19 cellular contexts compared by ENCODE assay signal in genomic region chr11:60982184-60982583, GRCh38. TPM values are rescaled to one million over a fixed set of nuclear protein-coding genes. Genes with fewer than 3 reads are reported as not detected.
A peak's percentile ranks its signal among the peaks of the same experiment; 100 is the strongest.
DNase-seq lines count a peak whose midpoint lies in the region; ATAC-seq lines count a peak whose summit lies in the region.
"Had no signal": no experiment of that assay in that cellular context is flagged by ENCODE, and none has a peak within 500 bp of the region (broad histone marks: within the 10 kb centered on the region; RNA-seq: fewer than 3 reads in every experiment).

No MANE protein-coding gene starts in this region.

- H3K18ac ChIP-seq in neuronal stem cell (ENCODE audit: low read length) (peak overlapping the region; percentile 65), trophoblast cell (ENCODE audit: low read length) (no peak overlapping the region)

- H3K9ac ChIP-seq in neuronal stem cell (ENCODE audit: low read depth, low read length, poor library complexity): no peak overlapping the region
- H3K9ac ChIP-seq in trophoblast cell (ENCODE audit: low read length): no peak overlapping the region

- H3K4ac ChIP-seq in neuronal stem cell (ENCODE audit: low read length) (no peak overlapping the region), trophoblast cell (ENCODE audit: low read depth, low read length) (no peak overlapping the region)

- H3K27ac ChIP-seq in neuronal stem cell (replicated peaks; ENCODE audit: low read length): no peak overlapping the region
- H3K27ac ChIP-seq in trophoblast cell (ENCODE audit: low read depth, low read length): no peak overlapping the region
- H3K27ac ChIP-seq: brain microvascular endothelial cell, gastroesophageal sphincter, left ventricle myocardium inferior, right atrium auricular region, stomach, upper lobe of right lung had no signal

- H3K36me3 ChIP-seq in neuronal stem cell (replicated peaks in 1 of 2; ENCODE audit: control insufficient read depth in 2 of 2, insufficient read depth in 2 of 2, low read length in 2 of 2): no peaks in the 10 kb centered on the region
- H3K36me3 ChIP-seq in trophoblast cell (ENCODE audit: control insufficient read depth in 1 of 2, insufficient read depth in 2 of 2, low read length in 2 of 2): no peaks in the 10 kb centered on the region
- H3K36me3 ChIP-seq: brain microvascular endothelial cell, gastroesophageal sphincter, left ventricle myocardium inferior, right atrium auricular region, stomach, upper lobe of right lung had no signal

- peak overlapping the region; percentile 16 for H2BK12ac ChIP-seq in neuronal stem cell (ENCODE audit: low read length)
- H2BK12ac ChIP-seq in trophoblast cell (ENCODE audit: low read length): no peak overlapping the region

- H2AFZ ChIP-seq in neuronal stem cell (ENCODE audit: low read length): peak overlapping the region; percentile 38
- no peak overlapping the region for H2AFZ ChIP-seq in trophoblast cell (ENCODE audit: insufficient read depth, low read length, poor library complexity)

- H2AK5ac ChIP-seq in neuronal stem cell (ENCODE audit: low read depth, low read length) (no peak overlapping the region), trophoblast cell (ENCODE audit: low read length) (no peak overlapping the region)

- peaks cover 79% of the 10 kb centered on the region for H3K36me3 Mint-ChIP-seq in activated naive CD4-positive, alpha-beta T cell treated with anti-CD3 and anti-CD28 coated beads, Interleukin-2, amount 10 ng/mL, durations not matched to agents 7 days and 5 days
- H3K36me3 Mint-ChIP-seq in activated CD4-positive, alpha-beta T cell treated with anti-CD3 and anti-CD28 coated beads, Interleukin-2, amount 10 ng/mL, durations not matched to agents 7 days and 5 days (ENCODE audit: low read depth): peaks cover 85% of the 10 kb centered on the region
- peaks cover 52% of the 10 kb centered on the region for H3K36me3 Mint-ChIP-seq in activated naive CD8-positive, alpha-beta T cell treated with anti-CD3 and anti-CD28 coated beads, Interleukin-2, amount 50 U/mL, for 24 hours (ENCODE audit: low read depth)

- H3K9me3 Mint-ChIP-seq in activated naive CD4-positive, alpha-beta T cell treated with anti-CD3 and anti-CD28 coated beads, Interleukin-2, amount 10 ng/mL, durations not matched to agents 7 days and 5 days: no peaks in the 10 kb centered on the region
- no peaks in the 10 kb centered on the region for H3K9me3 Mint-ChIP-seq in activated CD4-positive, alpha-beta T cell treated with anti-CD3 and anti-CD28 coated beads, Interleukin-2, amount 10 ng/mL, durations not matched to agents 7 days and 5 days
- H3K9me3 Mint-ChIP-seq in activated naive CD8-positive, alpha-beta T cell treated with anti-CD3 and anti-CD28 coated beads, Interleukin-2, amount 50 U/mL, for 24 hours: no peaks in the 10 kb centered on the region

- H4K12ac ChIP-seq in trophoblast cell (ENCODE audit: low read depth, low read length): no peak overlapping the region

- no CpG with 5 or more reads among the region's 8 CpGs for WGBS in neuronal stem cell (ENCODE audit: extremely low coverage in 2 of 2, insufficient read length in 2 of 2, insufficient replicate concordance in 1 of 2), 2 donors
- no CpG with 5 or more reads among the region's 8 CpGs for WGBS in trophoblast cell (ENCODE audit: extremely low coverage, insufficient coverage, insufficient read length)

- CTCF ChIA-PET in activated naive CD4-positive, alpha-beta T cell treated with anti-CD3 and anti-CD28 coated beads, Interleukin-2, amount 10 ng/mL, durations not matched to agents 7 days and 5 days (lab: Charles Lee): interaction anchor here (0.6 to 1.5 kb wide), 6 partner anchors 11 to 60 kb away, joined by 3 to 6 read pairs (median 3); partner anchors contain the start of gene CD6
- CTCF ChIA-PET in activated CD4-positive, alpha-beta T cell treated with anti-CD3 and anti-CD28 coated beads, Interleukin-2, amount 10 ng/mL, durations not matched to agents 7 days and 5 days (lab: Charles Lee): interaction anchor here (0.6 to 2.1 kb wide), 9 partner anchors 9 to 345 kb away, joined by 3 to 8 read pairs (median 3); partner anchors contain the start of gene CD6

- DNase-seq in activated naive CD4-positive, alpha-beta T cell treated with anti-CD3 and anti-CD28 coated beads, Interleukin-2, amount 10 ng/mL, durations not matched to agents 7 days and 5 days: no peak
- no peak for DNase-seq in activated naive CD4-positive, alpha-beta T cell treated with anti-CD3 and anti-CD28 coated beads, Interleukin-2, amount 50 U/mL, for 16 hours
- DNase-seq in activated CD4-positive, alpha-beta T cell treated with anti-CD3 and anti-CD28 coated beads, Interleukin-2, amount 10 ng/mL, durations not matched to agents 7 days and 5 days: peak; percentile 49
- DNase-seq in activated naive CD8-positive, alpha-beta T cell treated with anti-CD3 and anti-CD28 coated beads, Interleukin-2, amount 50 U/mL, for 24 hours: no peak
- DNase-seq in neuronal stem cell (ENCODE audit: low spot score) (no peak), SW480 (ENCODE audit: low spot score) (no peak), trophoblast cell (no peak), GOT3 (lab: John Stamatoyannopoulos, UW) (no peak)
- DNase-seq: brain microvascular endothelial cell, dermis blood vessel endothelial cell, DMS79 treated with DMSO at 0.1 percent for 48 hours, left ventricle myocardium inferior, NCI-H1436 treated with DMSO at 0.1 percent for 48 hours, NCI-H2171, stomach, upper lobe of right lung had no signal

- H3K4me2 ChIP-seq in neuronal stem cell (ENCODE audit: insufficient read depth, low read length, poor library complexity, severe bottlenecking) (no peak overlapping the region), trophoblast cell (ENCODE audit: low read length) (no peak overlapping the region)

- peak overlapping the region; percentile 97 for H3K27ac Mint-ChIP-seq in activated naive CD4-positive, alpha-beta T cell treated with anti-CD3 and anti-CD28 coated beads, Interleukin-2, amount 10 ng/mL, durations not matched to agents 7 days and 5 days
- H3K27ac Mint-ChIP-seq in activated CD4-positive, alpha-beta T cell treated with anti-CD3 and anti-CD28 coated beads, Interleukin-2, amount 10 ng/mL, durations not matched to agents 7 days and 5 days: peak overlapping the region; percentile 95
- H3K27ac Mint-ChIP-seq in activated naive CD8-positive, alpha-beta T cell treated with anti-CD3 and anti-CD28 coated beads, Interleukin-2, amount 50 U/mL, for 24 hours: peak overlapping the region; percentile 95

- no peaks in the 10 kb centered on the region for H3K79me2 ChIP-seq in trophoblast cell (ENCODE audit: control insufficient read depth, insufficient read depth, low read length, poor library complexity)

- no peak overlapping the region for H2BK5ac ChIP-seq in neuronal stem cell (ENCODE audit: low read length)
- H2BK5ac ChIP-seq in trophoblast cell (ENCODE audit: low read depth, low read length, poor library complexity): no peak overlapping the region

- no peak overlapping the region for H4K91ac ChIP-seq in neuronal stem cell (ENCODE audit: low read depth, low read length, poor library complexity)
- no peak overlapping the region for H4K91ac ChIP-seq in trophoblast cell (ENCODE audit: low read depth, low read length)

- peaks cover 0 to 4% of the 10 kb centered on the region in 2 donors for H3K4me1 ChIP-seq in neuronal stem cell (ENCODE audit: control insufficient read depth in 2 of 2, insufficient read depth in 1 of 2, low read depth in 1 of 2, low read length in 2 of 2)
- H3K4me1 ChIP-seq in trophoblast cell (ENCODE audit: control insufficient read depth in 1 of 2, insufficient read depth in 2 of 2, low read length in 2 of 2): peaks cover 0 to 2% of the 10 kb centered on the region in 2 experiments
- H3K4me1 ChIP-seq: gastroesophageal sphincter, left ventricle myocardium inferior, right atrium auricular region had no signal

- H3K4me3 ChIP-seq in neuronal stem cell (ENCODE audit: low read length in 2 of 2) (no peak overlapping the region), trophoblast cell (ENCODE audit: low read depth, low read length) (no peak overlapping the region)
- H3K4me3 ChIP-seq: gastroesophageal sphincter, left ventricle myocardium inferior, right atrium auricular region, stomach, upper lobe of right lung had no signal

- H3K27me3 Mint-ChIP-seq in activated naive CD4-positive, alpha-beta T cell treated with anti-CD3 and anti-CD28 coated beads, Interleukin-2, amount 10 ng/mL, durations not matched to agents 7 days and 5 days: no peaks in the 10 kb centered on the region
- H3K27me3 Mint-ChIP-seq in activated CD4-positive, alpha-beta T cell treated with anti-CD3 and anti-CD28 coated beads, Interleukin-2, amount 10 ng/mL, durations not matched to agents 7 days and 5 days: no peaks in the 10 kb centered on the region
- H3K27me3 Mint-ChIP-seq in activated naive CD8-positive, alpha-beta T cell treated with anti-CD3 and anti-CD28 coated beads, Interleukin-2, amount 50 U/mL, for 24 hours: no peaks in the 10 kb centered on the region

- H2BK120ac ChIP-seq in neuronal stem cell (ENCODE audit: low read depth, low read length): no peak overlapping the region
- no peak overlapping the region for H2BK120ac ChIP-seq in trophoblast cell (ENCODE audit: insufficient read depth, low read length, poor library complexity)

- ATAC-seq in activated naive CD8-positive, alpha-beta T cell treated with anti-CD3 and anti-CD28 coated beads, Interleukin-2, amount 50 U/mL, for 24 hours: no peak
- ATAC-seq: esophagus mucosa, gastroesophageal sphincter, upper lobe of right lung had no signal

- H3K79me1 ChIP-seq in neuronal stem cell (ENCODE audit: low read depth, low read length) (no peaks in the 10 kb centered on the region), trophoblast cell (ENCODE audit: low read length) (no peaks in the 10 kb centered on the region)

- H3K9me3 ChIP-seq in neuronal stem cell (replicated peaks in 1 of 2; ENCODE audit: control insufficient read depth in 2 of 2, insufficient read depth in 1 of 2, low read depth in 1 of 2, low read length in 2 of 2) (no peaks in the 10 kb centered on the region), trophoblast cell (ENCODE audit: insufficient read depth, low read depth, low read length) (no peaks in the 10 kb centered on the region)
- H3K9me3 ChIP-seq: gastroesophageal sphincter, left ventricle myocardium inferior, right atrium auricular region, stomach, upper lobe of right lung had no signal

- peaks cover 0 to 19% (median 0%) of the 10 kb centered on the region in 3 experiments for H3K27me3 ChIP-seq in neuronal stem cell (ENCODE audit: control insufficient read depth in 3 of 3, insufficient read depth in 3 of 3, low read depth in 1 of 3, low read length in 3 of 3)
- no peaks in the 10 kb centered on the region for H3K27me3 ChIP-seq in trophoblast cell (ENCODE audit: insufficient read depth, low read length)
- H3K27me3 ChIP-seq: brain microvascular endothelial cell, gastroesophageal sphincter, right atrium auricular region, stomach, upper lobe of right lung had no signal

- H3K4me1 Mint-ChIP-seq in activated naive CD4-positive, alpha-beta T cell treated with anti-CD3 and anti-CD28 coated beads, Interleukin-2, amount 10 ng/mL, durations not matched to agents 7 days and 5 days: peaks cover 99% of the 10 kb centered on the region
- H3K4me1 Mint-ChIP-seq in activated CD4-positive, alpha-beta T cell treated with anti-CD3 and anti-CD28 coated beads, Interleukin-2, amount 10 ng/mL, durations not matched to agents 7 days and 5 days: peaks cover 95% of the 10 kb centered on the region
- H3K4me1 Mint-ChIP-seq in activated naive CD8-positive, alpha-beta T cell treated with anti-CD3 and anti-CD28 coated beads, Interleukin-2, amount 50 U/mL, for 24 hours: peaks cover 98% of the 10 kb centered on the region

- peak overlapping the region; percentile 9 for H2BK15ac ChIP-seq in neuronal stem cell (ENCODE audit: low read length)

- H4K8ac ChIP-seq in neuronal stem cell (ENCODE audit: low read depth, low read length): no peak overlapping the region
- no peak overlapping the region for H4K8ac ChIP-seq in trophoblast cell (ENCODE audit: low read depth, low read length)

- no peak overlapping the region for H3K23ac ChIP-seq in neuronal stem cell (ENCODE audit: low read depth, low read length, poor library complexity)
- H3K23ac ChIP-seq in trophoblast cell (ENCODE audit: low read length): no peak overlapping the region

- H3K14ac ChIP-seq in neuronal stem cell (ENCODE audit: low read length): no peak overlapping the region
- H3K14ac ChIP-seq in trophoblast cell (ENCODE audit: low read length): no peak overlapping the region

- H3K4me3 Mint-ChIP-seq in activated naive CD4-positive, alpha-beta T cell treated with anti-CD3 and anti-CD28 coated beads, Interleukin-2, amount 10 ng/mL, durations not matched to agents 7 days and 5 days: peak overlapping the region; percentile 71
- peak overlapping the region; percentile 54 for H3K4me3 Mint-ChIP-seq in activated CD4-positive, alpha-beta T cell treated with anti-CD3 and anti-CD28 coated beads, Interleukin-2, amount 10 ng/mL, durations not matched to agents 7 days and 5 days
- H3K4me3 Mint-ChIP-seq in activated naive CD8-positive, alpha-beta T cell treated with anti-CD3 and anti-CD28 coated beads, Interleukin-2, amount 50 U/mL, for 24 hours: peak overlapping the region; percentile 72

- POLR2A ChIA-PET in activated CD4-positive, alpha-beta T cell treated with anti-CD3 and anti-CD28 coated beads, Interleukin-2, amount 10 ng/mL, durations not matched to agents 7 days and 5 days (lab: Charles Lee): interaction anchor here (0.6 kb wide), 1 partner anchor 527 kb away, joined by 3 read pairs; no protein-coding TSS in a partner anchor

RNA-seq across cellular contexts. Expression of gene CD6, which starts 10.7 kb away (rescaled TPM):
- 100 to 1,000 TPM; 368 to 402 TPM for total RNA-seq in activated CD4-positive, alpha-beta T cell treated with anti-CD3 and anti-CD28 coated beads, Interleukin-2, amount 10 ng/mL, durations not matched to agents 7 days and 5 days
- 0.21 TPM for polyA plus RNA-seq in neuronal stem cell (2013, experiment 1 of 2)
- 0.24 TPM for polyA plus RNA-seq in neuronal stem cell (2013, experiment 2 of 2)
- 0.08 and 0.19 TPM in 2 replicates for polyA plus RNA-seq in trophoblast cell (2013)
- total RNA-seq: dermis blood vessel endothelial cell had no signal

RNA-seq across cellular contexts. Expression of gene SLC15A3, which starts 30.2 kb away (rescaled TPM):
- 1 to 10 TPM; 4.0 to 4.2 TPM for total RNA-seq in activated CD4-positive, alpha-beta T cell treated with anti-CD3 and anti-CD28 coated beads, Interleukin-2, amount 10 ng/mL, durations not matched to agents 7 days and 5 days
- 44.3 TPM for polyA plus RNA-seq in neuronal stem cell (2013, experiment 1 of 2)
- polyA plus RNA-seq in neuronal stem cell (2013, experiment 2 of 2): 45.8 TPM
- 2.0 and 2.9 TPM in 2 replicates for polyA plus RNA-seq in trophoblast cell (2013)

RNA-seq across cellular contexts. Expression of gene TMEM132A, which starts 57.9 kb away (rescaled TPM):
- total RNA-seq in activated CD4-positive, alpha-beta T cell treated with anti-CD3 and anti-CD28 coated beads, Interleukin-2, amount 10 ng/mL, durations not matched to agents 7 days and 5 days: under 1 TPM; 0.40 to 0.47 TPM
- polyA plus RNA-seq in neuronal stem cell (2013, experiment 1 of 2): 90.5 TPM
- 91.3 TPM for polyA plus RNA-seq in neuronal stem cell (2013, experiment 2 of 2)
- polyA plus RNA-seq in trophoblast cell (2013): 77.9 and 87.2 TPM in 2 replicates
